15 cellular contexts compared by ENCODE assay signal in genomic region chr5:150057996-150058395, GRCh38. TPM values are rescaled to one million over a fixed set of nuclear protein-coding genes. Genes with fewer than 3 reads are reported as not detected.
A peak's percentile ranks its signal among the peaks of the same experiment; 100 is the strongest.
DNase-seq lines count a peak whose midpoint lies in the region; ATAC-seq and TF ChIP-seq lines count a peak whose summit lies in the region.
"Had no signal": no experiment of that assay in that cellular context is flagged by ENCODE, and none has a peak within 500 bp of the region (broad histone marks: within the 10 kb centered on the region; RNA-seq: fewer than 3 reads in every experiment).

No MANE protein-coding gene starts in this region.

- H3K36me3 Mint-ChIP-seq in endothelial cell (ENCODE audit: low read depth, unreplicated experiment), result peaks cover 15% of the 10 kb centered on the region

- DNase-seq in EH (ENCODE audit: low read depth), result peak; percentile 39
- peak; percentile 22 for DNase-seq in M059J (ENCODE audit: low read depth)
- DNase-seq in endothelial cell (ENCODE audit: low spot score), result no peak
- DNase-seq in cerebellar nuclear complex (lab: John Stamatoyannopoulos, UW), result no peak
- DNase-seq in DMS153 treated with DMSO at 0.1 percent for 48 hours (lab: John Stamatoyannopoulos, UW; ENCODE audit: unreplicated experiment), result no peak
- DNase-seq: activated gamma-delta T cell treated with Interleukin-2 at 50 U/mL for 16 hours; effector memory CD4-positive, alpha-beta T cell; NCI-H2171 had no signal

- ATAC-seq in HG02885 (IDR thresholded peaks at IDR 0.05; ENCODE audit: poor library complexity, unreplicated experiment), result no peak

- peak overlapping the region in 1 of 3 donors; percentile 45 for H3K9ac ChIP-seq in skeletal muscle tissue (ENCODE audit: low read depth in 1 of 3, low read length in 3 of 3)

- no peaks in the 10 kb centered on the region for H3K27me3 ChIP-seq in skeletal muscle tissue (ENCODE audit: control insufficient read depth in 3 of 3, insufficient read depth in 3 of 3, low read length in 3 of 3)
- H3K27me3 ChIP-seq: breast epithelium, suprapubic skin had no signal

- H3K4me3 ChIP-seq in skeletal muscle tissue (ENCODE audit: low read length in 3 of 3), result no peak overlapping the region
- H3K4me3 ChIP-seq: breast epithelium, prostate gland, suprapubic skin had no signal

- TF ChIP-seq CTCF in endothelial cell (IDR thresholded peaks at IDR 0.05; ENCODE audit: unreplicated experiment), result no peak

- H3K27ac ChIP-seq in skeletal muscle tissue (ENCODE audit: low read depth, low read length), result peak overlapping the region; percentile 44
- H3K27ac ChIP-seq: C4-2B, prostate gland, RWPE1, suprapubic skin had no signal

- no peaks in the 10 kb centered on the region for H3K9me3 ChIP-seq in skeletal muscle tissue (ENCODE audit: control insufficient read depth in 3 of 3, low read length in 3 of 3)
- H3K9me3 ChIP-seq: breast epithelium, prostate gland, suprapubic skin had no signal

- peak overlapping the region; percentile 49 for H3K27ac Mint-ChIP-seq in endothelial cell (ENCODE audit: unreplicated experiment)

- H3K36me3 ChIP-seq in skeletal muscle tissue (ENCODE audit: control insufficient read depth in 3 of 3, insufficient read depth in 3 of 3, low read length in 3 of 3), result peaks cover 16 to 24% (median 16%) of the 10 kb centered on the region in 3 donors
- H3K36me3 ChIP-seq: breast epithelium had no signal

- no peaks in the 10 kb centered on the region for H3K9me3 Mint-ChIP-seq in endothelial cell (ENCODE audit: unreplicated experiment)

- peaks cover 6% of the 10 kb centered on the region for H3K4me1 Mint-ChIP-seq in endothelial cell (ENCODE audit: unreplicated experiment)

- peaks cover 13% of the 10 kb centered on the region for H3K27me3 Mint-ChIP-seq in endothelial cell (ENCODE audit: unreplicated experiment)

- peaks cover 5 to 14% (median 12%) of the 10 kb centered on the region in 3 donors for H3K4me1 ChIP-seq in skeletal muscle tissue (ENCODE audit: control insufficient read depth in 3 of 3, insufficient read depth in 3 of 3, low read length in 3 of 3)
- H3K4me1 ChIP-seq: breast epithelium, prostate gland, suprapubic skin had no signal

- no peak overlapping the region for H3K4me3 Mint-ChIP-seq in endothelial cell (ENCODE audit: unreplicated experiment)

RNA-seq across cellular contexts. Expression of gene CSF1R, which starts 28.4 kb away (rescaled TPM):
- 0.22 and 2.4 TPM in 2 replicates for total RNA-seq in M059J (2014; rRNA removed; shearing (Covaris generic))
- total RNA-seq in endothelial cell (ENCODE audit: unreplicated experiment), result 2.7 TPM
- total RNA-seq in skeletal muscle tissue, result 31.3 TPM

RNA-seq across cellular contexts. Expression of gene HMGXB3, which starts 57.5 kb away (rescaled TPM):
- total RNA-seq in M059J (2014; rRNA removed; shearing (Covaris generic)), result 34.4 and 51.2 TPM in 2 replicates
- total RNA-seq in endothelial cell (ENCODE audit: unreplicated experiment), result 55.7 TPM
- total RNA-seq in skeletal muscle tissue, result 14.1 TPM

RNA-seq across cellular contexts. Expression of gene TIGD6, which starts 57.5 kb away (rescaled TPM):
- total RNA-seq in M059J (2014; rRNA removed; shearing (Covaris generic)), result 3.2 and 6.3 TPM in 2 replicates
- total RNA-seq in endothelial cell (ENCODE audit: unreplicated experiment) (3.5 TPM), skeletal muscle tissue (6.3 TPM)

Comparison
In these comparisons a context has a peak if more than half of its experiments do, and no peak if none do; other contexts are left out.
1. DNase-seq: peak in EH (single experiment) and M059J (single experiment); none in endothelial cell (single experiment), cerebellar nuclear complex (0 of 2) and DMS153 treated with DMSO at 0.1 percent for 48 hours (single experiment).